Comparison of ENCODE assay signal across 8 cellular contexts in the genomic region with DNA sequence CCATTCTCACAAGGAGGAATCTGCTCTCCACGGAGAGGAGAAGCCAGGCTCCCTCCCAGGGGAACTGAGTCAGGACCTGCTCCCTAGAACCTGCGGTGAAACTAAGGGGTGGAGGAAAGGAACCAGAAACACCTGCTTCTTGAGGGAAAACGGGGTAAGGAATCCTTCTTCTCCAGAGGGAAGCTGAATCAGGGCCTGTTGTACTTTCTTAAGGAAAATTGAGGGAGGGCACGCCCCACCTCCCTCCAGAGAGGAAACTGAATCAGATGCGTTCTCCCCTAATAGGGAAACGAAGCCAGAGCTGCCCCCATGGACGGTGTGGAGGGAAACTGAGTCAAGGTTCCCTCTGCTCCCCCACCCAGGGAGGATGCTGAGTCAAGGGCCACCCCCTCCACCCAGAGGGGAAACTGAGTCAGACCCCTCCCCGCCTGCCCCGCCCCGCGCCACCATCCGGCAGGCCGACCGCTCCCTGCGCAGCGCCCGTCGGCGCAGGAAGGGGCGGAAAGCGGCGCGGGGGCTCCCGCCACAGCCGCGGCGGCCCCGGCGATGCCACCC. TPM values are rescaled to one million over a fixed set of nuclear protein-coding genes. Genes with fewer than 3 reads are reported as not detected.
DNase-seq lines count a peak whose midpoint lies in the region; ATAC-seq and TF ChIP-seq lines count a peak whose summit lies in the region.

No MANE protein-coding gene starts in this region.

- DNase-seq in cardiac muscle cell (ENCODE audit: low read depth in 1 of 2, low spot score in 1 of 2) (peak in 1 of 2 donors; percentile 23), Right ventricle myocardium superior (no peak), fibroblast of the aortic adventitia (ENCODE audit: low read depth) (peak; percentile 19), skeletal muscle cell (ENCODE audit: low read depth) (no peak), NCI-H2107 (lab: John Stamatoyannopoulos, UW) (no peak), NCI-H226 (no peak), kidney glomerular epithelial cell (lab: John Stamatoyannopoulos, UW) (no peak)

- peaks cover 23% of the 10 kb centered on the region for H3K36me3 ChIP-seq in cardiac muscle cell

- no peak for ATAC-seq in Right ventricle myocardium superior (ENCODE audit: poor library complexity)
- peak; percentile 6 for ATAC-seq in SK-N-SH treated with all-trans-retinoic acid at 6 μM for 48 hours

- no peaks in the 10 kb centered on the region for H3K9me3 ChIP-seq in cardiac muscle cell (ENCODE audit: low read depth)

- no peaks in the 10 kb centered on the region for H3K4me1 ChIP-seq in cardiac muscle cell (ENCODE audit: low read depth)

- peak overlapping the region; percentile 96 for H3K27ac ChIP-seq in cardiac muscle cell

- intact Hi-C loops in Right ventricle myocardium superior (cut with DNase I), result no loop called here

- H3K4me3 ChIP-seq in cardiac muscle cell (peak overlapping the region; percentile 84), fibroblast of the aortic adventitia (ENCODE audit: low read depth, low read length) (peak overlapping the region; percentile 81), skeletal muscle cell (ENCODE audit: low read depth, low read length) (peak overlapping the region; percentile 99)

- TF ChIP-seq CTCF in cardiac muscle cell (IDR thresholded peaks at IDR 0.05; ENCODE audit: low read depth, low read length), result no peak
- no peak for TF ChIP-seq CTCF in fibroblast of the aortic adventitia (IDR thresholded peaks at IDR 0.05; ENCODE audit: insufficient read depth, low read length)

- H3K27me3 ChIP-seq in cardiac muscle cell, result no peaks in the 10 kb centered on the region

TF ChIP-seq in SK-N-SH treated with all-trans-retinoic acid at 6 μM for 48 hours, 23 proteins besides CTCF, POLR2A, EP300 and RAD21:
- TF ChIP-seq OSR1 (CRISPR knock-in tag; IDR thresholded peaks at IDR 0.05) (no peak), ARNTL (CRISPR knock-in tag; IDR thresholded peaks at IDR 0.05; ENCODE audit: borderline replicate concordance, low read depth) (no peak), ZC3H10 (CRISPR knock-in tag; IDR thresholded peaks at IDR 0.05) (no peak), CSDC2 (CRISPR knock-in tag; IDR thresholded peaks at IDR 0.05) (no peak), ISL1 (CRISPR knock-in tag; IDR thresholded peaks at IDR 0.05) (no peak), ESRRG (CRISPR knock-in tag; IDR thresholded peaks at IDR 0.05) (no peak)
- TF ChIP-seq, protein P1, sequence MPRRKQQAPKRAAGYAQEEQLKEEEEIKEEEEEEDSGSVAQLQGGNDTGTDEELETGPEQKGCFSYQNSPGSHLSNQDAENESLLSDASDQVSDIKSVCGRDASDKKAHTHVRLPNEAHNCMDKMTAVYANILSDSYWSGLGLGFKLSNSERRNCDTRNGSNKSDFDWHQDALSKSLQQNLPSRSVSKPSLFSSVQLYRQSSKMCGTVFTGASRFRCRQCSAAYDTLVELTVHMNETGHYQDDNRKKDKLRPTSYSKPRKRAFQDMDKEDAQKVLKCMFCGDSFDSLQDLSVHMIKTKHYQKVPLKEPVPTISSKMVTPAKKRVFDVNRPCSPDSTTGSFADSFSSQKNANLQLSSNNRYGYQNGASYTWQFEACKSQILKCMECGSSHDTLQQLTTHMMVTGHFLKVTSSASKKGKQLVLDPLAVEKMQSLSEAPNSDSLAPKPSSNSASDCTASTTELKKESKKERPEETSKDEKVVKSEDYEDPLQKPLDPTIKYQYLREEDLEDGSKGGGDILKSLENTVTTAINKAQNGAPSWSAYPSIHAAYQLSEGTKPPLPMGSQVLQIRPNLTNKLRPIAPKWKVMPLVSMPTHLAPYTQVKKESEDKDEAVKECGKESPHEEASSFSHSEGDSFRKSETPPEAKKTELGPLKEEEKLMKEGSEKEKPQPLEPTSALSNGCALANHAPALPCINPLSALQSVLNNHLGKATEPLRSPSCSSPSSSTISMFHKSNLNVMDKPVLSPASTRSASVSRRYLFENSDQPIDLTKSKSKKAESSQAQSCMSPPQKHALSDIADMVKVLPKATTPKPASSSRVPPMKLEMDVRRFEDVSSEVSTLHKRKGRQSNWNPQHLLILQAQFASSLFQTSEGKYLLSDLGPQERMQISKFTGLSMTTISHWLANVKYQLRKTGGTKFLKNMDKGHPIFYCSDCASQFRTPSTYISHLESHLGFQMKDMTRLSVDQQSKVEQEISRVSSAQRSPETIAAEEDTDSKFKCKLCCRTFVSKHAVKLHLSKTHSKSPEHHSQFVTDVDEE (CRISPR knock-in tag; IDR thresholded peaks at IDR 0.05), result no peak
- TF ChIP-seq, protein P2, sequence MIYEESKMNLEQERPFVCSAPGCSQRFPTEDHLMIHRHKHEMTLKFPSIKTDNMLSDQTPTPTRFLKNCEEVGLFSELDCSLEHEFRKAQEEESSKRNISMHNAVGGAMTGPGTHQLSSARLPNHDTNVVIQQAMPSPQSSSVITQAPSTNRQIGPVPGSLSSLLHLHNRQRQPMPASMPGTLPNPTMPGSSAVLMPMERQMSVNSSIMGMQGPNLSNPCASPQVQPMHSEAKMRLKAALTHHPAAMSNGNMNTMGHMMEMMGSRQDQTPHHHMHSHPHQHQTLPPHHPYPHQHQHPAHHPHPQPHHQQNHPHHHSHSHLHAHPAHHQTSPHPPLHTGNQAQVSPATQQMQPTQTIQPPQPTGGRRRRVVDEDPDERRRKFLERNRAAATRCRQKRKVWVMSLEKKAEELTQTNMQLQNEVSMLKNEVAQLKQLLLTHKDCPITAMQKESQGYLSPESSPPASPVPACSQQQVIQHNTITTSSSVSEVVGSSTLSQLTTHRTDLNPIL (CRISPR knock-in tag; IDR thresholded peaks at IDR 0.05; ENCODE audit: low read depth), result no peak

RNA-seq across cellular contexts. Expression of gene RELA, which starts 0.4 kb away (rescaled TPM):
- 39.8 and 51.9 TPM in 2 replicates for total RNA-seq in cardiac muscle cell
- polyA plus RNA-seq in cardiac muscle cell, result 46.2 and 46.5 TPM in 2 replicates
- total RNA-seq in Right ventricle myocardium superior, result 31.0 TPM
- 10.2 and 39.5 TPM in 2 replicates for total RNA-seq in fibroblast of the aortic adventitia (ENCODE audit: low replicate concordance)

RNA-seq across cellular contexts. Expression of gene SIPA1, which starts 24.4 kb away (rescaled TPM):
- total RNA-seq in cardiac muscle cell (17.3 and 25.9 TPM in 2 replicates), Right ventricle myocardium superior (22.5 TPM), fibroblast of the aortic adventitia (ENCODE audit: low replicate concordance) (7.5 and 21.7 TPM in 2 replicates)
- polyA plus RNA-seq in cardiac muscle cell, result 21.6 and 33.7 TPM in 2 replicates

RNA-seq across cellular contexts. Expression of gene PCNX3, which starts 46.7 kb away (rescaled TPM):
- total RNA-seq in cardiac muscle cell, result 40.9 and 42.7 TPM in 2 replicates
- 18.9 and 22.0 TPM in 2 replicates for polyA plus RNA-seq in cardiac muscle cell
- total RNA-seq in Right ventricle myocardium superior, result 9.3 TPM
- total RNA-seq in fibroblast of the aortic adventitia (ENCODE audit: low replicate concordance), result 21.8 and 31.5 TPM in 2 replicates

RNA-seq across cellular contexts. Expression of gene MAP3K11, which starts 48.3 kb away (rescaled TPM):
- total RNA-seq in cardiac muscle cell, result 44.8 and 63.1 TPM in 2 replicates
- 25.9 and 31.2 TPM in 2 replicates for polyA plus RNA-seq in cardiac muscle cell
- 38.5 TPM for total RNA-seq in Right ventricle myocardium superior
- 22.4 and 30.4 TPM in 2 replicates for total RNA-seq in fibroblast of the aortic adventitia (ENCODE audit: low replicate concordance)

RNA-seq across cellular contexts. Expression of gene KAT5, which starts 49.7 kb away (rescaled TPM):
- total RNA-seq in cardiac muscle cell (51.2 and 51.4 TPM in 2 replicates), Right ventricle myocardium superior (40.8 TPM), fibroblast of the aortic adventitia (ENCODE audit: low replicate concordance) (35.9 and 59.1 TPM in 2 replicates)
- 37.7 and 63.7 TPM in 2 replicates for polyA plus RNA-seq in cardiac muscle cell
